Comparison of ENCODE assay signal across 8 cellular contexts in genomic region chr22:17158176-17158567, GRCh38. TPM values are rescaled to one million over a fixed set of nuclear protein-coding genes. Genes with fewer than 3 reads are reported as not detected.
DNase-seq lines count a peak whose midpoint lies in the region; ATAC-seq, FAIRE-seq and TF ChIP-seq lines count a peak whose summit lies in the region.

No MANE protein-coding gene starts in this region.

- H3K9ac ChIP-seq in rectal smooth muscle tissue (ENCODE audit: low read length) = peak overlapping the region; percentile 68

- TF ChIP-seq POLR2A in GM12891 (IDR thresholded peaks at IDR 0.05; ENCODE audit: low read depth, low read length) = no peak

- no peak for FAIRE-seq in GM12891 (lab: Jason Lieb, UNC)

- H3K4me1 ChIP-seq in rectal smooth muscle tissue (ENCODE audit: control insufficient read depth, insufficient read depth, low read length) = peaks cover 8% of the 10 kb centered on the region

- H3K27me3 Mint-ChIP-seq in T-cell = no peaks in the 10 kb centered on the region

- no peaks in the 10 kb centered on the region for H3K9me3 Mint-ChIP-seq in T-cell

- no peak for DNase-seq in GM12865 (ENCODE audit: low read depth)
- DNase-seq in T-cell = no peak
- DNase-seq in fibroblast of mammary gland (ENCODE audit: low read depth) = no peak
- no peak for DNase-seq in superior temporal gyrus (ENCODE audit: extremely low spot score)
- no peak for DNase-seq in GM12891 (ENCODE audit: insufficient read length, low spot score)
- DNase-seq in stimulated activated naive CD4-positive, alpha-beta T cell (lab: John Stamatoyannopoulos, UW) = no peak
- DNase-seq in foreskin melanocyte = no peak

- CTCF ChIA-PET in T-cell (lab: Charles Lee) = interaction anchor here (0.6 to 1.0 kb wide), 2 partner anchors 13 to 50 kb away, joined by 3 read pairs; no protein-coding TSS in a partner anchor

- H3K4me3 ChIP-seq in GM12865 (ENCODE audit: low read depth, low read length) = peak overlapping the region; percentile 83
- peak overlapping the region; percentile 65 for H3K4me3 ChIP-seq in fibroblast of mammary gland (ENCODE audit: control insufficient read depth, low read depth, low read length)
- peak overlapping the region; percentile 93 for H3K4me3 ChIP-seq in rectal smooth muscle tissue (ENCODE audit: low read length)

- peak overlapping the region; percentile 80 to 83 (median 82) for H3K4me3 Mint-ChIP-seq in T-cell

- H3K36me3 ChIP-seq in rectal smooth muscle tissue (ENCODE audit: control insufficient read depth, insufficient read depth, low read length) = no peaks in the 10 kb centered on the region

- POLR2A ChIA-PET in T-cell (lab: Charles Lee) = no interaction called here

- ATAC-seq in T-cell (replicated peaks in 1 of 4) = no peak

- peaks cover 3% of the 10 kb centered on the region for H3K36me3 Mint-ChIP-seq in T-cell

- H3K27ac ChIP-seq in rectal smooth muscle tissue (ENCODE audit: low read depth, low read length) = peak overlapping the region; percentile 85

- H3K27me3 ChIP-seq in rectal smooth muscle tissue (ENCODE audit: control insufficient read depth, insufficient read depth, low read length) = no peaks in the 10 kb centered on the region

- peak overlapping the region in 1 of 2 donors; percentile 31 for H3K27ac Mint-ChIP-seq in T-cell

- H3K4me1 Mint-ChIP-seq in T-cell = peaks cover 38 to 42% (median 39%) of the 10 kb centered on the region in 3 donors

- TF ChIP-seq CTCF in GM12865 (IDR thresholded peaks at IDR 0.05; ENCODE audit: insufficient read depth, low read depth, low read length, missing control alignments) (no peak), fibroblast of mammary gland (conservative IDR thresholded peaks at IDR 0.05; ENCODE audit: control insufficient read depth, insufficient read depth, low read depth, low read length) (no peak)

TF ChIP-seq in GM12891, 5 proteins besides CTCF, POLR2A, EP300 and RAD21:
- TF ChIP-seq SPI1 (IDR thresholded peaks at IDR 0.05; ENCODE audit: low read depth, low read length) = no peak

RNA-seq across cellular contexts. Expression of gene HDHD5, which starts 0.9 kb away (rescaled TPM):
- total RNA-seq in T-cell = 10 to 100 TPM; 17.6 to 34.2 (median 30.1) TPM
- polyA plus RNA-seq in GM12891 (2012; ENCODE audit: low read depth, missing spikeins) = 29.7 TPM

RNA-seq across cellular contexts. Expression of gene TMEM121B, which starts 37.0 kb away (rescaled TPM):
- total RNA-seq in T-cell = under 1 TPM in 3 of 5 donors, not detected in 2; 0.13 to 0.19 (median 0.15) TPM
- 0.08 TPM for polyA plus RNA-seq in GM12891 (2012; ENCODE audit: low read depth, missing spikeins)
